In the genomic region with DNA sequence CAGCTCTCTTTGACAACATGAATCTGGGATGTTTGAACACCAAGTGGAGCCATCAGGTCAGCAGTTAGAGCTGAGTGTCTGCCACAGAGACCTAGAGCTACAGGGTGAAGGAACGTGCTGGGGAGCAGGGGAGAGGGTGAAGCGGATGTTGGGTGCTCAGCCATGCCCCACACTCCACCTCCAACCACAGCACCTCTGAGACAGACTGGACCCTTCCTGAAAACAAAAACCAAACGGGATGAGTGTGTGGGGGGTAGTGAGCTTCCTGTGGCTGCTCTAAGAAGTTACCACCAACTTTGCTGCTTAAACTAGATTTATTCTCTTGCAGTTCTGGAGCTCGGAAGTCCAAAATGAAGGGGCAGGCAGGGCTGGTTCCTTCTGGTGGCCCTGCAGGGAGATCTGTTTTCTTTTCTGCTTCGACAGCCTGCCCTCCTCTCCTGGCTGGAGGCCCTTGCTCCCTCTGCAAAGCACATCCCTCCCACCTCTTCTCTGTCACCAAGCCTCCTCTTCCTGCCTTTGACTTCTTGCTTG, we compare ENCODE assay signal across 16 cellular contexts. TPM values are rescaled to one million over a fixed set of nuclear protein-coding genes. Genes with fewer than 3 reads are reported as not detected.
DNase-seq lines count a peak whose midpoint lies in the region; ATAC-seq, FAIRE-seq and TF ChIP-seq lines count a peak whose summit lies in the region.
"Had no signal": no experiment of that assay in that cellular context is flagged by ENCODE, and none has a peak within 500 bp of the region (broad histone marks: within the 10 kb centered on the region; RNA-seq: fewer than 3 reads in every experiment).

No MANE protein-coding gene starts in this region.

- intact Hi-C loops in activated CD4-positive, alpha-beta memory T cell treated with anti-CD3 and anti-CD28 coated beads for 36 hours (cut with micrococcal nuclease): no loop called here
- intact Hi-C loops in dendritic cell treated with granulocyte-macrophage colony-stimulating factor and Interleukin-4, amounts not matched to agents 40 ng/mL and 50 ng/mL, for 4 days (cut with micrococcal nuclease): no loop called here

- peaks cover 34% of the 10 kb centered on the region for H3K4me1 Mint-ChIP-seq in activated CD4-positive, alpha-beta memory T cell treated with anti-CD3 and anti-CD28 coated beads for 36 hours (ENCODE audit: low read depth)
- H3K4me1 Mint-ChIP-seq in dendritic cell treated with granulocyte-macrophage colony-stimulating factor and Interleukin-4, amounts not matched to agents 40 ng/mL and 50 ng/mL, for 4 days (ENCODE audit: low read depth): peaks cover 5% of the 10 kb centered on the region

- H3K4me3 Mint-ChIP-seq in activated CD4-positive, alpha-beta memory T cell treated with anti-CD3 and anti-CD28 coated beads for 36 hours: peak overlapping the region; percentile 49
- H3K4me3 Mint-ChIP-seq in dendritic cell treated with granulocyte-macrophage colony-stimulating factor and Interleukin-4, amounts not matched to agents 40 ng/mL and 50 ng/mL, for 4 days: no peak overlapping the region
- H3K4me3 Mint-ChIP-seq: endodermal cell had no signal

- POLR2A ChIA-PET in activated CD4-positive, alpha-beta memory T cell treated with anti-CD3 and anti-CD28 coated beads for 36 hours (lab: Charles Lee): no interaction called here

- H3K27me3 Mint-ChIP-seq in activated CD4-positive, alpha-beta memory T cell treated with anti-CD3 and anti-CD28 coated beads for 36 hours: no peaks in the 10 kb centered on the region
- H3K27me3 Mint-ChIP-seq in dendritic cell treated with granulocyte-macrophage colony-stimulating factor and Interleukin-4, amounts not matched to agents 40 ng/mL and 50 ng/mL, for 4 days: no peaks in the 10 kb centered on the region
- H3K27me3 Mint-ChIP-seq: naive B cell had no signal

- H3K36me3 Mint-ChIP-seq in activated CD4-positive, alpha-beta memory T cell treated with anti-CD3 and anti-CD28 coated beads for 36 hours: peaks cover 3% of the 10 kb centered on the region
- peaks cover 75% of the 10 kb centered on the region for H3K36me3 Mint-ChIP-seq in dendritic cell treated with granulocyte-macrophage colony-stimulating factor and Interleukin-4, amounts not matched to agents 40 ng/mL and 50 ng/mL, for 4 days (ENCODE audit: low read depth)

- peak overlapping the region; percentile 94 for H3K27ac Mint-ChIP-seq in activated CD4-positive, alpha-beta memory T cell treated with anti-CD3 and anti-CD28 coated beads for 36 hours
- H3K27ac Mint-ChIP-seq in dendritic cell treated with granulocyte-macrophage colony-stimulating factor and Interleukin-4, amounts not matched to agents 40 ng/mL and 50 ng/mL, for 4 days: peak overlapping the region; percentile 28
- H3K27ac Mint-ChIP-seq: endodermal cell had no signal

- no peaks in the 10 kb centered on the region for H3K9me3 Mint-ChIP-seq in activated CD4-positive, alpha-beta memory T cell treated with anti-CD3 and anti-CD28 coated beads for 36 hours
- no peaks in the 10 kb centered on the region for H3K9me3 Mint-ChIP-seq in dendritic cell treated with granulocyte-macrophage colony-stimulating factor and Interleukin-4, amounts not matched to agents 40 ng/mL and 50 ng/mL, for 4 days
- H3K9me3 Mint-ChIP-seq: endodermal cell, naive B cell had no signal

- CTCF ChIA-PET in activated CD4-positive, alpha-beta memory T cell treated with anti-CD3 and anti-CD28 coated beads for 36 hours (lab: Charles Lee): interaction anchor here (1.7 kb wide), 1 partner anchor 71 kb away, joined by 7 read pairs; no protein-coding TSS in a partner anchor

- DNase-seq in activated naive CD4-positive, alpha-beta T cell treated with Interleukin-2 at 50 U/mL for 16 hours: peak; percentile 15
- DNase-seq in activated naive CD4-positive, alpha-beta T cell treated with anti-CD3 and anti-CD28 coated beads, Interleukin-2, amount 50 U/mL, for 16 hours: no peak
- peak; percentile 63 for DNase-seq in activated CD4-positive, alpha-beta memory T cell treated with anti-CD3 and anti-CD28 coated beads for 36 hours
- DNase-seq in stimulated activated naive CD8-positive, alpha-beta T cell treated with anti-CD3 and anti-CD28 coated beads, Interleukin-15, Interleukin-2, amounts not matched to agents 100 U/mL and 50 U/mL, for 24 hours: peak; percentile 33
- DNase-seq in GM12892 (ENCODE audit: insufficient read length) (no peak), NCI-H1092 treated with DMSO at 0.1 percent for 48 hours (lab: John Stamatoyannopoulos, UW) (no peak)
- DNase-seq: DMS153; endodermal cell; foreskin fibroblast; naive B cell; NCI-H446 treated with DMSO at 0.1 percent for 48 hours; SJCRH30; stimulated activated naive CD4-positive, alpha-beta T cell treated with Interleukin-2 at 50 U/mL for 16 hours had no signal

- TF ChIP-seq POLR2A in GM12892 (IDR thresholded peaks at IDR 0.05; ENCODE audit: low read depth, low read length): no peak

- FAIRE-seq in GM12892 (lab: Jason Lieb, UNC): no peak
- FAIRE-seq: HepG2 had no signal

- ATAC-seq in stimulated activated naive CD8-positive, alpha-beta T cell treated with anti-CD3 and anti-CD28 coated beads, Interleukin-15, Interleukin-2, amounts not matched to agents 100 U/mL and 50 U/mL, for 24 hours: peak; percentile 65
- no peak for ATAC-seq in HG02610 (IDR thresholded peaks at IDR 0.05; ENCODE audit: unreplicated experiment)
- ATAC-seq: HepG2 had no signal

RNA-seq across cellular contexts. Expression of a gene that starts 5.6 kb away (rescaled TPM):
- total RNA-seq in activated CD4-positive, alpha-beta memory T cell treated with anti-CD3 and anti-CD28 coated beads for 36 hours: 10 to 100 TPM; 41.7 to 44.2 TPM
- polyA plus RNA-seq in GM12892 (2012; ENCODE audit: missing spikeins): 14.0 TPM

RNA-seq across cellular contexts. Expression of a gene that starts 53.2 kb away (rescaled TPM):
- 10 to 100 TPM; 41.2 to 42.9 TPM for total RNA-seq in activated CD4-positive, alpha-beta memory T cell treated with anti-CD3 and anti-CD28 coated beads for 36 hours
- 24.1 TPM for polyA plus RNA-seq in GM12892 (2012; ENCODE audit: missing spikeins)

Comparison
In these comparisons a context has a peak if more than half of its experiments do, and no peak if none do; other contexts are left out.
1. DNase-seq: peak in activated naive CD4-positive, alpha-beta T cell treated with Interleukin-2 at 50 U/mL for 16 hours (single experiment), activated CD4-positive, alpha-beta memory T cell treated with anti-CD3 and anti-CD28 coated beads for 36 hours (single experiment) and stimulated activated naive CD8-positive, alpha-beta T cell treated with anti-CD3 and anti-CD28 coated beads, Interleukin-15, Interleukin-2, amounts not matched to agents 100 U/mL and 50 U/mL, for 24 hours (single experiment); none in activated naive CD4-positive, alpha-beta T cell treated with anti-CD3 and anti-CD28 coated beads, Interleukin-2, amount 50 U/mL, for 16 hours (single experiment), GM12892 (single experiment) and NCI-H1092 treated with DMSO at 0.1 percent for 48 hours (single experiment).